In the genomic region with DNA sequence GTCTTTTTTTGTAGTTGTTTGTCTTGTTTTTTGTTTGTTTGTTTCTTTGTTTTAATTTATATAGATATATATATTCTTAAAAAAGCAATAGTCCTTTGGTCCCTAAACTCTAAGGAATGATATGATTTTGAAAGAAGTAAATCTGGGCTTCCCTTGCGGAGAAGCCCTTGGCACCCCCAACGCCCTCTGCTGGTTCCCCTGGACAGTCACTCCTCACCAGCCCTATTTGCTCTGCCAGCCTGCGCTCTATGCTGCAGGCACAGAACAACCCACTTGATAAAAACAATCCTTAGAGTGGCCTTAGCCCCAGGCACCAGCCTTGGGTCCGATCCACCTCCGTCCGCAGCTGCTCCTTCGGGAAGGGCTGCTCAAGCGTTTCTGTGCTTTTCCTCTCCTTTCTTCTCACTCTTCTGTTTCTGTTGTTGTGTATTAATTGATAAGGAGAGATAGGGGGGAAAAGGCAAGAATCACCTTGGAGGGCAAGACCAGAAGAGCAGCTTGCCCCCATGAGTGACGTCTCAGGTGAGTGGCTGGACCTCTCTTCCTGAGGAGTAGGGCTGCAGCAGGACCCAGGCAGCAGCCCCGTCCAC, we compare ENCODE assay signal across 8 cellular contexts. TPM values are rescaled to one million over a fixed set of nuclear protein-coding genes. Genes with fewer than 3 reads are reported as not detected.
A peak's percentile ranks its signal among the peaks of the same experiment; 100 is the strongest.
DNase-seq lines count a peak whose midpoint lies in the region; ATAC-seq and TF ChIP-seq lines count a peak whose summit lies in the region.

No MANE protein-coding gene starts in this region.

- TF ChIP-seq POLR2A in GM18505 (IDR thresholded peaks at IDR 0.05; ENCODE audit: borderline replicate concordance, extremely low read depth, insufficient read depth, insufficient read length), result no peak

- POLR2A ChIA-PET in PC-9 (lab: Charles Lee; ENCODE audit: unreplicated experiment), result no interaction called here

- H3K27me3 ChIP-seq in PC-9 (ENCODE audit: insufficient read depth, low read depth), result no peaks in the 10 kb centered on the region

- H3K79me2 ChIP-seq in PC-9 (ENCODE audit: low read depth), result no peaks in the 10 kb centered on the region

- no peaks in the 10 kb centered on the region for H3K36me3 ChIP-seq in PC-9 (ENCODE audit: low read depth)

- no peaks in the 10 kb centered on the region for H3K9me3 ChIP-seq in PC-9 (ENCODE audit: insufficient read depth, low read depth)

- DNase-seq in SIG-M5 treated with dmso at 0.1 percent for 504 hours (lab: John Stamatoyannopoulos, UW; ENCODE audit: unreplicated experiment), result peak; percentile 55
- no peak for DNase-seq in SIG-M5 (lab: John Stamatoyannopoulos, UW)
- DNase-seq in PC-9, result peak in 1 of 2 experiments; percentile 33
- DNase-seq in activated naive CD4-positive, alpha-beta T cell (lab: John Stamatoyannopoulos, UW), result peak; percentile 6 to 37 (median 12)
- peak; percentile 53 for DNase-seq in left ventricle myocardium superior
- peak in 2 of 3 donors; percentile 15 to 33 for DNase-seq in stimulated activated CD4-positive, alpha-beta T cell treated with anti-CD3 and anti-CD28 coated beads, TNF-alpha, amount 100 ng/mL, for 1 hour (ENCODE audit: low read depth in 3 of 3, low spot score in 1 of 3)
- no peak for DNase-seq in NCI-H2196 treated with DMSO at 0.1 percent for 48 hours (lab: John Stamatoyannopoulos, UW; ENCODE audit: unreplicated experiment)

- peak; percentile 53 for TF ChIP-seq CTCF in PC-9 (conservative IDR thresholded peaks at IDR 0.05)

- intact Hi-C loops in PC-9 (cut with micrococcal nuclease; ENCODE audit: unreplicated experiment), result no loop called here
- intact Hi-C loops in left ventricle myocardium superior (cut with micrococcal nuclease), result no loop called here

- no peak overlapping the region for H3K4me3 ChIP-seq in PC-9

- CTCF ChIA-PET in PC-9 (lab: Charles Lee), result no interaction called here

- peak; percentile 73 for ATAC-seq in left ventricle myocardium superior
- ATAC-seq in GM18505 (IDR thresholded peaks at IDR 0.05; ENCODE audit: unreplicated experiment), result no peak

- H3K4me2 ChIP-seq in PC-9, result no peak overlapping the region

- H2AFZ ChIP-seq in PC-9, result no peak overlapping the region

- no peaks in the 10 kb centered on the region for H3K9me2 ChIP-seq in PC-9 (ENCODE audit: insufficient read depth)

- H3K27ac ChIP-seq in PC-9, result no peak overlapping the region

- no peaks in the 10 kb centered on the region for H3K4me1 ChIP-seq in PC-9 (replicated peaks; ENCODE audit: insufficient read depth)

- no peaks in the 10 kb centered on the region for H4K20me1 ChIP-seq in PC-9 (ENCODE audit: insufficient read depth)

- no peaks in the 10 kb centered on the region for H3F3A ChIP-seq in PC-9 (ENCODE audit: insufficient read depth, low read depth)

- no TSS peak for BruUV-seq in PC-9 (replicated peaks; lab: Mats Ljungman, UMichigan)

RNA-seq across cellular contexts. Expression of gene PARP6, which starts 13.7 kb away (rescaled TPM):
- 51.3 and 65.9 TPM in 2 replicates for total RNA-seq in PC-9 (2021)
- 49.6 TPM for total RNA-seq in left ventricle myocardium superior

RNA-seq across cellular contexts. Expression of gene CELF6, which starts 33.9 kb away (rescaled TPM):
- total RNA-seq in PC-9 (2021) (not detected in 2 replicates), left ventricle myocardium superior (1.5 TPM)

RNA-seq across cellular contexts. Expression of gene PKM, which starts 55.0 kb away (rescaled TPM):
- total RNA-seq in PC-9 (2021), result 1,294 and 1,809 TPM in 2 replicates
- 1,059 TPM for total RNA-seq in left ventricle myocardium superior

Comparison
In these comparisons a context has a peak if more than half of its experiments do, and no peak if none do; other contexts are left out.
1. DNase-seq: peak in SIG-M5 treated with dmso at 0.1 percent for 504 hours (single experiment), activated naive CD4-positive, alpha-beta T cell (4 of 4), left ventricle myocardium superior (single experiment) and stimulated activated CD4-positive, alpha-beta T cell treated with anti-CD3 and anti-CD28 coated beads, TNF-alpha, amount 100 ng/mL, for 1 hour (2 of 3); none in SIG-M5 (single experiment) and NCI-H2196 treated with DMSO at 0.1 percent for 48 hours (single experiment).